12 cellular contexts compared by ENCODE assay signal in genomic region chr2:108010912-108011591, GRCh38. TPM values are rescaled to one million over a fixed set of nuclear protein-coding genes. Genes with fewer than 3 reads are reported as not detected.
"Had no signal": no experiment of that assay in that cellular context is flagged by ENCODE, and none has a peak within 500 bp of the region (broad histone marks: within the 10 kb centered on the region; RNA-seq: fewer than 3 reads in every experiment).

No MANE protein-coding gene starts in this region.

- H3K9ac ChIP-seq: GM23248, KMS-11 had no signal

- H3K4me3 ChIP-seq: GM23248, HAP-1 had no signal

- H3K9me3 ChIP-seq: HAP-1 had no signal

- H3K4me2 ChIP-seq: KMS-11 had no signal

- H3K36me3 ChIP-seq: HAP-1 had no signal

- FAIRE-seq: HTR-8/SVneo had no signal

- DNase-seq: GM23248, GOT3, H7, HFFc6, Karpas-422, KBM-7 had no signal

- ATAC-seq: HCT116 had no signal

- H3K27ac ChIP-seq: GM23248, KMS-11 had no signal

- H2AFZ ChIP-seq: GM23248 had no signal

- H3K4me1 ChIP-seq: HAP-1 had no signal

RNA-seq across cellular contexts. Expression of gene SLC5A7, which starts 24.7 kb away (rescaled TPM):
- total RNA-seq: GM23248, H4, HFFc6, HT-29 had no signal
- polyA plus RNA-seq: GM23248 had no signal
